In the genomic region with DNA sequence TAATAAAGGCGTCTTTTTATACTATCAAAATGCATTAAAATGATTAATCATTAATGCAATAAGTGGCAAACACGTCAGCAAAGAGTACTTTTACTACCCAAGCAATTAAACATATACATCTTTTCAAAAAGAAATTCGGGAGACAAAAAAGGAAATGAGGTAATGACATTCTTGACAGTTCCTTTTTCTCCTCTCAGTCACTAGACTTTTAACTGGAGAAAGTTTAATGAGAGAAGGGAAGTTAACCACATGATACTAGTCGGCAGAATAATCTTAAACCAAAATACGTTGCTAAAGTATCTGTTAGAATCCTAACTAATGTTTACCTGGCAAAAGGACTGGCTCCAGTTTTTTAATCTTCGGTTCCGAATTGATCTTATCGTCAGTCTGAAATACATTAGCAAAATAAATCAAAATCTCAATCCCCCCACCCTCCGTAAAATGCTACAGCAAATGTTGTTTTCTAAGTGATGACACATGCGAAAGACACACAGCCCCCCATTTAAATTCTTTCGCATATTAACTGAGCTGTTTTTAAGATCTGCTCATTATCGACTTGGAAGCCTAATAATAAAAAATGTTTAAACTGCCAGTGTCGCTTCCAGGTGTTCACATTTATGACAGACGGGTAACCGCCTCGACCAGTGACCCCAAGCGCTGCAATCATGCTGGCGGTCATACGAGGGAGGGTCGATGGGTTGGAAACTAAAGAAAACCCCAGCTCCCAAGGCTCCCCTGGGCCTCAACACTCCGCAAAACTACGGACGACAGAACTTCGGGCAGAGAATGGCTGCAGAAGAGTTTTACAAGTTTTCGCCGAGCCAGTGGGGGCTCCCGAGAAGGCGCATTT, we compare ENCODE assay signal across 8 cellular contexts. TPM values are rescaled to one million over a fixed set of nuclear protein-coding genes. Genes with fewer than 3 reads are reported as not detected.
DNase-seq lines count a peak whose midpoint lies in the region; ATAC-seq and TF ChIP-seq lines count a peak whose summit lies in the region.

No MANE protein-coding gene starts in this region.

- H3K27ac ChIP-seq in esophagus muscularis mucosa (replicated peaks in 1 of 4) (peak overlapping the region; percentile 91 to 96 (median 93)), neural progenitor cell (peak overlapping the region; percentile 65)

- no peaks in the 10 kb centered on the region for H3K27me3 Mint-ChIP-seq in T-cell
- no peaks in the 10 kb centered on the region for H3K27me3 Mint-ChIP-seq in neural progenitor cell (ENCODE audit: insufficient read depth, low read depth)

- no peaks in the 10 kb centered on the region for H4K20me1 ChIP-seq in neural progenitor cell (ENCODE audit: low read depth)

- peaks cover 13% of the 10 kb centered on the region for H3K36me3 Mint-ChIP-seq in T-cell
- H3K36me3 Mint-ChIP-seq in neural progenitor cell = peaks cover 3% of the 10 kb centered on the region

- H3K9me3 Mint-ChIP-seq in T-cell (no peaks in the 10 kb centered on the region), neural progenitor cell (no peaks in the 10 kb centered on the region)

- intact Hi-C loops in esophagus muscularis mucosa (cut with DNase I) = loop anchor here (10.0 kb wide), 1 partner anchor 504 kb away; no protein-coding TSS in a partner anchor

- H3K4me1 ChIP-seq in ES-I3 (ENCODE audit: insufficient read depth, low read length) (no peaks in the 10 kb centered on the region), esophagus muscularis mucosa (peaks cover 30 to 55% (median 51%) of the 10 kb centered on the region in 4 donors), neural progenitor cell (peaks cover 10% of the 10 kb centered on the region)

- TF ChIP-seq EP300 in esophagus muscularis mucosa (IDR thresholded peaks at IDR 0.05) = no peak

- 2% methylated on average over 25 of the region's 28 CpGs for WGBS in esophagus muscularis mucosa

- H3K27me3 ChIP-seq in esophagus muscularis mucosa (no peaks in the 10 kb centered on the region), neural progenitor cell (peaks cover 4% of the 10 kb centered on the region)

- H3K27ac Mint-ChIP-seq in T-cell (peak overlapping the region; percentile 87 to 88), neural progenitor cell (peak overlapping the region; percentile 90)

- H3K79me2 ChIP-seq in neural progenitor cell (ENCODE audit: low read depth) = peaks cover 10% of the 10 kb centered on the region

- H3K4me2 ChIP-seq in neural progenitor cell = peak overlapping the region; percentile 79

- H3K36me3 ChIP-seq in ES-I3 (ENCODE audit: insufficient read depth, low read length) (no peaks in the 10 kb centered on the region), esophagus muscularis mucosa (peaks cover 0 to 15% (median 5%) of the 10 kb centered on the region in 4 donors), neural progenitor cell (no peaks in the 10 kb centered on the region)

- H2AFZ ChIP-seq in neural progenitor cell (replicated peaks) = peak overlapping the region; percentile 90

- H3K4me1 Mint-ChIP-seq in T-cell (peaks cover 30 to 43% (median 36%) of the 10 kb centered on the region in 3 donors), neural progenitor cell (peaks cover 13% of the 10 kb centered on the region)

- H3K9ac ChIP-seq in ES-I3 (ENCODE audit: low read depth, low read length) = peak overlapping the region; percentile 95
- peak overlapping the region; percentile 67 for H3K9ac ChIP-seq in neural progenitor cell

- no peaks in the 10 kb centered on the region for H3K9me3 ChIP-seq in ES-I3 (ENCODE audit: control insufficient read depth, insufficient read depth, low read length)
- H3K9me3 ChIP-seq in esophagus muscularis mucosa = no peaks in the 10 kb centered on the region
- no peaks in the 10 kb centered on the region for H3K9me3 ChIP-seq in neural progenitor cell (ENCODE audit: low read depth)

- peak overlapping the region; percentile 94 to 98 (median 94) for H3K4me3 Mint-ChIP-seq in T-cell
- H3K4me3 Mint-ChIP-seq in neural progenitor cell = peak overlapping the region; percentile 98

- POLR2A ChIA-PET in T-cell (lab: Charles Lee) = interaction anchor here in 1 of 2 donors (0.7 kb wide), 1 partner anchor 22 kb away, joined by 7 read pairs; no protein-coding TSS in a partner anchor

- TF ChIP-seq CTCF in esophagus muscularis mucosa (IDR thresholded peaks at IDR 0.05) (no peak), neural progenitor cell (IDR thresholded peaks at IDR 0.05) (no peak)

- H3K4me3 ChIP-seq in esophagus muscularis mucosa (peak overlapping the region; percentile 80 to 99 (median 87)), neural progenitor cell (peak overlapping the region; percentile 97)

- peak in 1 of 34 experiments; percentile 1 for DNase-seq in T-cell
- DNase-seq in esophagus muscularis mucosa (ENCODE audit: extremely low spot score) = no peak
- peak; percentile 73 for DNase-seq in neural progenitor cell (ENCODE audit: low spot score)
- DNase-seq in mucosa of gallbladder (ENCODE audit: low spot score) = no peak
- no peak for DNase-seq in NCI-H82 (lab: John Stamatoyannopoulos, UW)

- TF ChIP-seq POLR2A in esophagus muscularis mucosa (IDR thresholded peaks at IDR 0.05; ENCODE audit: low read depth) = no peak

- CTCF ChIA-PET in T-cell (lab: Charles Lee) = interaction anchor here in 1 of 2 donors (0.7 kb wide), 1 partner anchor 371 kb away, joined by 4 read pairs; no protein-coding TSS in a partner anchor

- peak; percentile 9 for ATAC-seq in HG02885 (IDR thresholded peaks at IDR 0.05; ENCODE audit: poor library complexity, unreplicated experiment)
- ATAC-seq in T-cell (replicated peaks in 1 of 4) = no peak
- ATAC-seq in HG03432 (IDR thresholded peaks at IDR 0.05; ENCODE audit: unreplicated experiment) = no peak

- peaks cover 25% of the 10 kb centered on the region for H3F3A ChIP-seq in neural progenitor cell (ENCODE audit: low read depth)

RNA-seq across cellular contexts. Expression of gene MTMR10, which starts 0.8 kb away (rescaled TPM):
- 10 to 100 TPM; 29.2 to 40.7 (median 33.1) TPM for total RNA-seq in T-cell
- total RNA-seq in esophagus muscularis mucosa = 10 to 100 TPM; 27.4 to 32.3 (median 30.2) TPM
- total RNA-seq in neural progenitor cell (ENCODE audit: low replicate concordance) = 8.8 and 18.7 TPM in 2 replicates
- 28.3 TPM for total RNA-seq in mucosa of gallbladder
